Comparison of ENCODE assay signal across 1 cellular context in genomic region chr6:151240036-151240685, GRCh38.
TF ChIP-seq lines count a peak whose summit lies in the region.

No MANE protein-coding gene starts in this region.

TF ChIP-seq in HEK293, 187 proteins besides CTCF, POLR2A, EP300 and RAD21 (continued from another document):
- TF ChIP-seq BCL11B (tag by site-specific recombination; IDR thresholded peaks at IDR 0.05; ENCODE audit: low read depth) (no peak), ZFP3 (tag by site-specific recombination; IDR thresholded peaks at IDR 0.05; ENCODE audit: low read depth) (no peak), ZFP37 (tag by site-specific recombination; IDR thresholded peaks at IDR 0.05) (no peak), ZNF140 (tag by site-specific recombination; IDR thresholded peaks at IDR 0.05) (no peak), ZNF248 (tag by site-specific recombination; IDR thresholded peaks at IDR 0.05) (no peak), ZNF449 (tag by site-specific recombination; IDR thresholded peaks at IDR 0.05) (peak; percentile 78), ZBTB8A (tag by site-specific recombination; IDR thresholded peaks at IDR 0.05) (peak; percentile 93), ZNF324 (tag by site-specific recombination; IDR thresholded peaks at IDR 0.05) (peak; percentile 47; the same call in 1 of the 2 replicates), ZNF76 (tag by site-specific recombination; IDR thresholded peaks at IDR 0.05; ENCODE audit: borderline replicate concordance, low read depth) (0 out of 2 replicates have a peak, but pooled peaks have one; percentile 20), ZNF654 (tag by site-specific recombination; IDR thresholded peaks at IDR 0.05; ENCODE audit: low read depth) (no peak), ZBTB44 (tag by site-specific recombination; IDR thresholded peaks at IDR 0.05) (no peak), ZBTB17 (tag by site-specific recombination; IDR thresholded peaks at IDR 0.05) (peak; percentile 32; the same call in 1 of the 2 replicates), SALL2 (tag by site-specific recombination; IDR thresholded peaks at IDR 0.05; ENCODE audit: borderline replicate concordance) (no peak), ZNF843 (tag by site-specific recombination; IDR thresholded peaks at IDR 0.05) (0 out of 2 replicates have a peak, but pooled peaks have one; percentile 19), REST (tag by site-specific recombination; IDR thresholded peaks at IDR 0.05) (peak; percentile 41; the same call in 1 of the 2 replicates), ZNF175 (tag by site-specific recombination; IDR thresholded peaks at IDR 0.05) (no peak)
- TF ChIP-seq, protein P1, sequence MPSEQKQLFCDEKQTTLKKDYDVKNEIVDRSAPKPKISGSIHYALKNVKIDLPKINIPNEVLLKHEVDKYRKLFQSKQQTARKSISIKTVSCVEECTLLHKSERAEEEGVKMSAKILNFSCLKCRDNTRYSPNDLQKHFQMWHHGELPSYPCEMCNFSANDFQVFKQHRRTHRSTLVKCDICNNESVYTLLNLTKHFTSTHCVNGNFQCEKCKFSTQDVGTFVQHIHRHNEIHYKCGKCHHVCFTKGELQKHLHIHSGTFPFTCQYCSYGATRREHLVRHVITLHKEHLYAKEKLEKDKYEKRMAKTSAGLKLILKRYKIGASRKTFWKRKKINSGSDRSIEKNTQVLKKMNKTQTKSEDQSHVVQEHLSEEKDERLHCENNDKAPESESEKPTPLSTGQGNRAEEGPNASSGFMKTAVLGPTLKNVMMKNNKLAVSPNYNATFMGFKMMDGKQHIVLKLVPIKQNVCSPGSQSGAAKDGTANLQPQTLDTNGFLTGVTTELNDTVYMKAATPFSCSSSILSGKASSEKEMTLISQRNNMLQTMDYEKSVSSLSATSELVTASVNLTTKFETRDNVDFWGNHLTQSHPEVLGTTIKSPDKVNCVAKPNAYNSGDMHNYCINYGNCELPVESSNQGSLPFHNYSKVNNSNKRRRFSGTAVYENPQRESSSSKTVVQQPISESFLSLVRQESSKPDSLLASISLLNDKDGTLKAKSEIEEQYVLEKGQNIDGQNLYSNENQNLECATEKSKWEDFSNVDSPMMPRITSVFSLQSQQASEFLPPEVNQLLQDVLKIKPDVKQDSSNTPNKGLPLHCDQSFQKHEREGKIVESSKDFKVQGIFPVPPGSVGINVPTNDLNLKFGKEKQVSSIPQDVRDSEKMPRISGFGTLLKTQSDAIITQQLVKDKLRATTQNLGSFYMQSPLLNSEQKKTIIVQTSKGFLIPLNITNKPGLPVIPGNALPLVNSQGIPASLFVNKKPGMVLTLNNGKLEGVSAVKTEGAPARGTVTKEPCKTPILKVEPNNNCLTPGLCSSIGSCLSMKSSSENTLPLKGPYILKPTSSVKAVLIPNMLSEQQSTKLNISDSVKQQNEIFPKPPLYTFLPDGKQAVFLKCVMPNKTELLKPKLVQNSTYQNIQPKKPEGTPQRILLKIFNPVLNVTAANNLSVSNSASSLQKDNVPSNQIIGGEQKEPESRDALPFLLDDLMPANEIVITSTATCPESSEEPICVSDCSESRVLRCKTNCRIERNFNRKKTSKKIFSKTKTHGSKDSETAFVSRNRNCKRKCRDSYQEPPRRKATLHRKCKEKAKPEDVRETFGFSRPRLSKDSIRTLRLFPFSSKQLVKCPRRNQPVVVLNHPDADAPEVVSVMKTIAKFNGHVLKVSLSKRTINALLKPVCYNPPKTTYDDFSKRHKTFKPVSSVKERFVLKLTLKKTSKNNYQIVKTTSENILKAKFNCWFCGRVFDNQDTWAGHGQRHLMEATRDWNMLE (tag by site-specific recombination; conservative IDR thresholded peaks at IDR 0.05; ENCODE audit: low read depth), result no peak
- TF ChIP-seq, protein P2, sequence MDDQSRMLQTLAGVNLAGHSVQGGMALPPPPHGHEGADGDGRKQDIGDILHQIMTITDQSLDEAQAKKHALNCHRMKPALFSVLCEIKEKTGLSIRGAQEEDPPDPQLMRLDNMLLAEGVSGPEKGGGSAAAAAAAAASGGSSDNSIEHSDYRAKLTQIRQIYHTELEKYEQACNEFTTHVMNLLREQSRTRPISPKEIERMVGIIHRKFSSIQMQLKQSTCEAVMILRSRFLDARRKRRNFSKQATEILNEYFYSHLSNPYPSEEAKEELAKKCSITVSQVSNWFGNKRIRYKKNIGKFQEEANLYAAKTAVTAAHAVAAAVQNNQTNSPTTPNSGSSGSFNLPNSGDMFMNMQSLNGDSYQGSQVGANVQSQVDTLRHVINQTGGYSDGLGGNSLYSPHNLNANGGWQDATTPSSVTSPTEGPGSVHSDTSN (CRISPR knock-in tag; IDR thresholded peaks at IDR 0.05), result peak; percentile 88; the same call in 1 of the 2 replicates
- TF ChIP-seq, protein P3, sequence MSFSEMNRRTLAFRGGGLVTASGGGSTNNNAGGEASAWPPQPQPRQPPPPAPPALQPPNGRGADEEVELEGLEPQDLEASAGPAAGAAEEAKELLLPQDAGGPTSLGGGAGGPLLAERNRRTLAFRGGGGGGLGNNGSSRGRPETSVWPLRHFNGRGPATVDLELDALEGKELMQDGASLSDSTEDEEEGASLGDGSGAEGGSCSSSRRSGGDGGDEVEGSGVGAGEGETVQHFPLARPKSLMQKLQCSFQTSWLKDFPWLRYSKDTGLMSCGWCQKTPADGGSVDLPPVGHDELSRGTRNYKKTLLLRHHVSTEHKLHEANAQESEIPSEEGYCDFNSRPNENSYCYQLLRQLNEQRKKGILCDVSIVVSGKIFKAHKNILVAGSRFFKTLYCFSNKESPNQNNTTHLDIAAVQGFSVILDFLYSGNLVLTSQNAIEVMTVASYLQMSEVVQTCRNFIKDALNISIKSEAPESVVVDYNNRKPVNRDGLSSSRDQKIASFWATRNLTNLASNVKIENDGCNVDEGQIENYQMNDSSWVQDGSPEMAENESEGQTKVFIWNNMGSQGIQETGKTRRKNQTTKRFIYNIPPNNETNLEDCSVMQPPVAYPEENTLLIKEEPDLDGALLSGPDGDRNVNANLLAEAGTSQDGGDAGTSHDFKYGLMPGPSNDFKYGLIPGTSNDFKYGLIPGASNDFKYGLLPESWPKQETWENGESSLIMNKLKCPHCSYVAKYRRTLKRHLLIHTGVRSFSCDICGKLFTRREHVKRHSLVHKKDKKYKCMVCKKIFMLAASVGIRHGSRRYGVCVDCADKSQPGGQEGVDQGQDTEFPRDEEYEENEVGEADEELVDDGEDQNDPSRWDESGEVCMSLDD (tag by site-specific recombination; IDR thresholded peaks at IDR 0.05), result 0 out of 2 replicates have a peak, but pooled peaks have one; percentile 56
TF ChIP-seq in HEK293: peak in this region for 51.
